ENCODE assay signal across 1 cellular context in the genomic region with DNA sequence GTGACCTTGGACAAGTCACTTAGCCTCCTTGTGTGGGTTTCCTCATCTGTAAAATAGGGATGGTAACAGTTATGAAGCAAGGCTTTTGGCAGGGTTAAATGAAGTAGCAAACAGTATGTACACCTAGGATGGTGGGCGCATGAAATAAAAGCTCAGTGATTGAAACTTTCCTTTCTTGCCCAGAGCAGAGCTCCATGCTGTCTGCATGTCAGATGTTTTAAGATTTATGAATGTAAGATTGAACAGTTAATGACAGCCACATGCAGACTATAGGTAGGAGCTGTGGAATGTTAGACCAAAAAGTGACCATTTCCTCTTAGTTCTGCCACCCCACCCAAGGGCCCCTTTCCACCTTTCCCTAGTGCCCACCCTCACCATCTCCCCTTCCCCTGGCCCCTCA.
TF ChIP-seq lines count a peak whose summit lies in the region.

No MANE protein-coding gene starts in this region.

TF ChIP-seq in A549, 52 proteins besides CTCF, POLR2A, EP300 and RAD21 (continued from another document):
- TF ChIP-seq, protein P1, sequence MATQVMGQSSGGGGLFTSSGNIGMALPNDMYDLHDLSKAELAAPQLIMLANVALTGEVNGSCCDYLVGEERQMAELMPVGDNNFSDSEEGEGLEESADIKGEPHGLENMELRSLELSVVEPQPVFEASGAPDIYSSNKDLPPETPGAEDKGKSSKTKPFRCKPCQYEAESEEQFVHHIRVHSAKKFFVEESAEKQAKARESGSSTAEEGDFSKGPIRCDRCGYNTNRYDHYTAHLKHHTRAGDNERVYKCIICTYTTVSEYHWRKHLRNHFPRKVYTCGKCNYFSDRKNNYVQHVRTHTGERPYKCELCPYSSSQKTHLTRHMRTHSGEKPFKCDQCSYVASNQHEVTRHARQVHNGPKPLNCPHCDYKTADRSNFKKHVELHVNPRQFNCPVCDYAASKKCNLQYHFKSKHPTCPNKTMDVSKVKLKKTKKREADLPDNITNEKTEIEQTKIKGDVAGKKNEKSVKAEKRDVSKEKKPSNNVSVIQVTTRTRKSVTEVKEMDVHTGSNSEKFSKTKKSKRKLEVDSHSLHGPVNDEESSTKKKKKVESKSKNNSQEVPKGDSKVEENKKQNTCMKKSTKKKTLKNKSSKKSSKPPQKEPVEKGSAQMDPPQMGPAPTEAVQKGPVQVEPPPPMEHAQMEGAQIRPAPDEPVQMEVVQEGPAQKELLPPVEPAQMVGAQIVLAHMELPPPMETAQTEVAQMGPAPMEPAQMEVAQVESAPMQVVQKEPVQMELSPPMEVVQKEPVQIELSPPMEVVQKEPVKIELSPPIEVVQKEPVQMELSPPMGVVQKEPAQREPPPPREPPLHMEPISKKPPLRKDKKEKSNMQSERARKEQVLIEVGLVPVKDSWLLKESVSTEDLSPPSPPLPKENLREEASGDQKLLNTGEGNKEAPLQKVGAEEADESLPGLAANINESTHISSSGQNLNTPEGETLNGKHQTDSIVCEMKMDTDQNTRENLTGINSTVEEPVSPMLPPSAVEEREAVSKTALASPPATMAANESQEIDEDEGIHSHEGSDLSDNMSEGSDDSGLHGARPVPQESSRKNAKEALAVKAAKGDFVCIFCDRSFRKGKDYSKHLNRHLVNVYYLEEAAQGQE (IDR thresholded peaks at IDR 0.05): 0 out of 2 replicates have a peak, but pooled peaks have one; percentile 34
- no peak for TF ChIP-seq JUNB (IDR thresholded peaks at IDR 0.05)
- TF ChIP-seq, protein P2, sequence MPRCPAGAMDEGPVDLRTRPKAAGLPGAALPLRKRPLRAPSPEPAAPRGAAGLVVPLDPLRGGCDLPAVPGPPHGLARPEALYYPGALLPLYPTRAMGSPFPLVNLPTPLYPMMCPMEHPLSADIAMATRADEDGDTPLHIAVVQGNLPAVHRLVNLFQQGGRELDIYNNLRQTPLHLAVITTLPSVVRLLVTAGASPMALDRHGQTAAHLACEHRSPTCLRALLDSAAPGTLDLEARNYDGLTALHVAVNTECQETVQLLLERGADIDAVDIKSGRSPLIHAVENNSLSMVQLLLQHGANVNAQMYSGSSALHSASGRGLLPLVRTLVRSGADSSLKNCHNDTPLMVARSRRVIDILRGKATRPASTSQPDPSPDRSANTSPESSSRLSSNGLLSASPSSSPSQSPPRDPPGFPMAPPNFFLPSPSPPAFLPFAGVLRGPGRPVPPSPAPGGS (IDR thresholded peaks at IDR 0.05): no peak
